Comparison of ENCODE assay signal across 8 cellular contexts in the genomic region with DNA sequence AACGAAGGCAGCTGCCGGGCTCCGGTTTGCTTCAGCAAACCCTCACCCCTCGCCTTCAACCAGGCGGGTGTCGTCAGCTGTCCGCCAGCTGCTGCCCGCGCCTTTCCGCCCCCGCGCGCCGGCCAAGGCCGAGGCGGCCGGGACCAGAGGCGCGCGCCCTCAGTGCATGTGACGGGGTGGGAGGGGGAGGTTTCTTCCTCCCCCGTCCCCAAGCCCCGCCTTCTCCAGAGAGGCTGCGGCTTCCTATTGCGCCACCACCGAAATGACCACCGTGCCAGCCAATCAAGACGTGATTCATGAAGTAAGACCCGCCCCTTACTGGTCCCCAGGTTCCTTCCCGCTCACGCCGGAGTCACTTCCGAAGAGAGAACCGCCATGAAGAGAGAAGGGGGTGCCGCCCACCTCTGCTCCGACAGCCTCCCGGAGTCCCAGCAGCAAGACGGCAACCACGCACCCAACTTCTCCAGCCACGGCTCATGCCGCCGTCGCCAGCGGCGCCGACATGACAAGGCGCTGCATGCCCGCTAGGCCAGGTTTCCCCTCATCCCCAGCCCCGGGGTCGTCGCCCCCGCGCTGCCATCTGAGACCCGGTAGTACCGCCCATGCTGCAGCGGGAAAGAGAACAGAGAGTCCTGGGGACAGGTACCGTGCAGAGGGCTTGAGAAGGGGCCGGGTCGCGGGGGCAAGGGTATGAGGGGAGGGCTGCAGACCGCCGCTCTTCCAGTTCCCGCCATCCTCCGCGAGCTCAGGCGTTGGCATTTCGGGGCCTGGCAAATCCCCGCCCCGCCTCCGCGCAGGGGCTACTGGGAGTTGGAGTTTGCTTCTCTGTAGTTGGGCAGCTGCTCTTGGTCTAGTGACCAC. TPM values are rescaled to one million over a fixed set of nuclear protein-coding genes. Genes with fewer than 3 reads are reported as not detected.
A peak's percentile ranks its signal among the peaks of the same experiment; 100 is the strongest.
DNase-seq lines count a peak whose midpoint lies in the region; ATAC-seq, FAIRE-seq and TF ChIP-seq lines count a peak whose summit lies in the region.

A gene with protein sequence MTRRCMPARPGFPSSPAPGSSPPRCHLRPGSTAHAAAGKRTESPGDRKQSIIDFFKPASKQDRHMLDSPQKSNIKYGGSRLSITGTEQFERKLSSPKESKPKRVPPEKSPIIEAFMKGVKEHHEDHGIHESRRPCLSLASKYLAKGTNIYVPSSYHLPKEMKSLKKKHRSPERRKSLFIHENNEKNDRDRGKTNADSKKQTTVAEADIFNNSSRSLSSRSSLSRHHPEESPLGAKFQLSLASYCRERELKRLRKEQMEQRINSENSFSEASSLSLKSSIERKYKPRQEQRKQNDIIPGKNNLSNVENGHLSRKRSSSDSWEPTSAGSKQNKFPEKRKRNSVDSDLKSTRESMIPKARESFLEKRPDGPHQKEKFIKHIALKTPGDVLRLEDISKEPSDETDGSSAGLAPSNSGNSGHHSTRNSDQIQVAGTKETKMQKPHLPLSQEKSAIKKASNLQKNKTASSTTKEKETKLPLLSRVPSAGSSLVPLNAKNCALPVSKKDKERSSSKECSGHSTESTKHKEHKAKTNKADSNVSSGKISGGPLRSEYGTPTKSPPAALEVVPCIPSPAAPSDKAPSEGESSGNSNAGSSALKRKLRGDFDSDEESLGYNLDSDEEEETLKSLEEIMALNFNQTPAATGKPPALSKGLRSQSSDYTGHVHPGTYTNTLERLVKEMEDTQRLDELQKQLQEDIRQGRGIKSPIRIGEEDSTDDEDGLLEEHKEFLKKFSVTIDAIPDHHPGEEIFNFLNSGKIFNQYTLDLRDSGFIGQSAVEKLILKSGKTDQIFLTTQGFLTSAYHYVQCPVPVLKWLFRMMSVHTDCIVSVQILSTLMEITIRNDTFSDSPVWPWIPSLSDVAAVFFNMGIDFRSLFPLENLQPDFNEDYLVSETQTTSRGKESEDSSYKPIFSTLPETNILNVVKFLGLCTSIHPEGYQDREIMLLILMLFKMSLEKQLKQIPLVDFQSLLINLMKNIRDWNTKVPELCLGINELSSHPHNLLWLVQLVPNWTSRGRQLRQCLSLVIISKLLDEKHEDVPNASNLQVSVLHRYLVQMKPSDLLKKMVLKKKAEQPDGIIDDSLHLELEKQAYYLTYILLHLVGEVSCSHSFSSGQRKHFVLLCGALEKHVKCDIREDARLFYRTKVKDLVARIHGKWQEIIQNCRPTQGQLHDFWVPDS (plus strand): TSS at position 355 of the 861 bp plus-strand sequence. CDS start 148 bp downstream, at position 503.

- H3K36me3 Mint-ChIP-seq in activated naive CD8-positive, alpha-beta T cell treated with anti-CD3 and anti-CD28 coated beads, Interleukin-2, amount 50 U/mL, for 24 hours (ENCODE audit: low read depth): peaks cover 28% of the 10 kb centered on the region

- 0 to 1% methylated on average over 47 to 71 of the region's 71 CpGs for WGBS in pancreas, 2 donors

- H3K27me3 Mint-ChIP-seq in activated naive CD8-positive, alpha-beta T cell treated with anti-CD3 and anti-CD28 coated beads, Interleukin-2, amount 50 U/mL, for 24 hours: no peaks in the 10 kb centered on the region

- FAIRE-seq in pancreas (lab: Jason Lieb, UNC): no peak

- H3K9me3 Mint-ChIP-seq in activated naive CD8-positive, alpha-beta T cell treated with anti-CD3 and anti-CD28 coated beads, Interleukin-2, amount 50 U/mL, for 24 hours: no peaks in the 10 kb centered on the region

- peaks cover 0 to 21% (median 10%) of the 10 kb centered on the region in 3 donors for H3K36me3 ChIP-seq in pancreas
- H3K36me3 ChIP-seq in tibial artery: peaks cover 11 to 17% (median 14%) of the 10 kb centered on the region in 3 donors

- ATAC-seq in HG02763 (IDR thresholded peaks at IDR 0.05; ENCODE audit: unreplicated experiment): peak; percentile 94
- ATAC-seq in activated naive CD8-positive, alpha-beta T cell treated with anti-CD3 and anti-CD28 coated beads, Interleukin-2, amount 50 U/mL, for 24 hours: peak; percentile 96
- peak; percentile 97 for ATAC-seq in Right ventricle myocardium superior (ENCODE audit: poor library complexity)
- ATAC-seq in pancreas: peak; percentile 93 to 98 (median 96)

- H3K4me1 ChIP-seq in pancreas (peaks cover 4 to 26% (median 17%) of the 10 kb centered on the region in 3 donors), tibial artery (peaks cover 0 to 30% (median 12%) of the 10 kb centered on the region in 4 donors)

- intact Hi-C loops in Right ventricle myocardium superior (cut with DNase I) (no loop called here), pancreas (cut with DNase I) (no loop called here), tibial artery (cut with DNase I; ENCODE audit: low total_unique reads) (no loop called here)

- H3K4me1 Mint-ChIP-seq in activated naive CD8-positive, alpha-beta T cell treated with anti-CD3 and anti-CD28 coated beads, Interleukin-2, amount 50 U/mL, for 24 hours: peaks cover 48% of the 10 kb centered on the region

- H3K27ac Mint-ChIP-seq in activated naive CD8-positive, alpha-beta T cell treated with anti-CD3 and anti-CD28 coated beads, Interleukin-2, amount 50 U/mL, for 24 hours: peak within 1 kb of the TSS; percentile 95

- peak within 1 kb of the TSS; percentile 79 to 95 (median 86) for H3K27ac ChIP-seq in pancreas
- peak within 1 kb of the TSS; percentile 94 to 96 for H3K27ac ChIP-seq in tibial artery

- TF ChIP-seq CTCF in GM12865 (IDR thresholded peaks at IDR 0.05; ENCODE audit: insufficient read depth, low read depth, low read length, missing control alignments) (no peak), pancreas (IDR thresholded peaks at IDR 0.05) (no peak), tibial artery (IDR thresholded peaks at IDR 0.05) (no peak)

- H3K9me3 ChIP-seq in pancreas (no peaks in the 10 kb centered on the region), tibial artery (no peaks in the 10 kb centered on the region)

- DNase-seq in GM12865 (ENCODE audit: low read depth) (peak; percentile 98), NCI-H1417 treated with DMSO at 0.1 percent for 48 hours (lab: John Stamatoyannopoulos, UW) (peak; percentile 56), SW480 (ENCODE audit: low spot score) (peak; percentile 95), Right ventricle myocardium superior (peak; percentile 98), pancreas (peak; percentile 94 to 99 (median 98)), tibial artery (peak; percentile 99)
- DNase-seq in activated naive CD8-positive, alpha-beta T cell treated with anti-CD3 and anti-CD28 coated beads, Interleukin-2, amount 50 U/mL, for 24 hours: peak; percentile 92

- H3K4me3 Mint-ChIP-seq in activated naive CD8-positive, alpha-beta T cell treated with anti-CD3 and anti-CD28 coated beads, Interleukin-2, amount 50 U/mL, for 24 hours: peak within 1 kb of the TSS; percentile 98

- H3K4me3 ChIP-seq in GM12865 (ENCODE audit: low read depth, low read length) (peak within 1 kb of the TSS; percentile 99), pancreas (peak within 1 kb of the TSS; percentile 86 to 100 (median 96)), tibial artery (peak within 1 kb of the TSS; percentile 84 to 100)

- H3K27me3 ChIP-seq in pancreas (no peaks in the 10 kb centered on the region), tibial artery (no peaks in the 10 kb centered on the region)

RNA-seq across cellular contexts. Expression of the gene that starts here (rescaled TPM):
- 15.0 TPM for total RNA-seq in Right ventricle myocardium superior
- 10 to 100 TPM in 5 of 6 donors, 1 to 10 TPM in 1; 9.5 to 16.8 (median 11.1) TPM for total RNA-seq in pancreas
- polyA plus RNA-seq in pancreas: 10 to 100 TPM; 12.8 to 16.5 TPM

Comparison
In these comparisons a context has a peak if more than half of its experiments do, and no peak if none do; other contexts are left out.
1. Peak in every context shown above with its lines: DNase-seq, ATAC-seq, H3K4me3 ChIP-seq and H3K27ac ChIP-seq.